In genomic region chr18:11357678-11358077, GRCh38 we compare ENCODE assay signal across 6 cellular contexts.
"Had no signal": no experiment of that assay in that cellular context is flagged by ENCODE, and none has a peak within 500 bp of the region (broad histone marks: within the 10 kb centered on the region; RNA-seq: fewer than 3 reads in every experiment).

No MANE protein-coding gene starts in this region.

- H3K4me3 ChIP-seq: K562 had no signal

- ATAC-seq: HepG2, K562 had no signal

- H3K27ac ChIP-seq: HL-60 had no signal

- DNase-seq: IMR-90, KBM-7, KG1 had no signal
